ENCODE assay signal across 1 cellular context in the genomic region with DNA sequence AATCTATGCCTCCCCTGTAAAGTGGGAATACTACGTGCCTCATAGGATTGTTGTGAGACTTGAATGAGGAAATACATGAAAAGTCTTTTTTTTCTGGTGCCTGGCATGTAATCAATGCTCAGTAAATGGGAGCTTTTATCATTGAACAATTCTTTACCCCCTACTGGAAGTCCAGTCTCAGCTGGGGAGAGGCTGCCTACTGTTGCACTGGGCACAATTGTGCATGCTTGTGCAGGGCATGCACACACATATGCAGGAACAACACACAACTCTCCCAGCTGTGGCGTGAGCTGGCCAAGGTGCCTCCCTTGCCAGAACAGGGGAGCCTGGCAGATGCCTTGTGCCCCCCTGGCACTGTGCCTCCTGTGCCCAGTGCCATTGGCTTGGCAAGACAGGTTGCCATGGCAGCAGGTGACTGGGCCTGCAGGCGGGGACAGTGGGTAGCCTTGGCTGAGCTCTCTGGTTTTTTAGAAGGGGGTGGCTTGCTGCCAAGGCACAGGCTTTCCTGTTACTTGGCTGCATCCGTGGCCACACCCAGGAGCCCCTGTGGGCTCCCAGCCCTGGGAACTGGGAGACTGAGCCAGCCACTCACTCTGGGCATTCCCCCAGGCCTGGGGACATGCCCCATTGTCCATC.
TF ChIP-seq lines count a peak whose summit lies in the region.

No MANE protein-coding gene starts in this region.

TF ChIP-seq in H1, 55 proteins besides CTCF, POLR2A, EP300 and RAD21:
- TF ChIP-seq PHF8 (conservative IDR thresholded peaks at IDR 0.05; ENCODE audit: low read depth, low read length) (no peak), SIN3A (conservative IDR thresholded peaks at IDR 0.05 in 1 of 2, IDR thresholded peaks at IDR 0.05 in 1 of 2; ENCODE audit: low read depth in 1 of 2, low read length in 2 of 2) (no peak), FOSL1 (IDR thresholded peaks at IDR 0.05; ENCODE audit: insufficient read depth, low read depth, low read length) (no peak), TBP (IDR thresholded peaks at IDR 0.05; ENCODE audit: low read depth, low read length) (no peak), SP4 (IDR thresholded peaks at IDR 0.05; ENCODE audit: low read length) (no peak), CEBPB (IDR thresholded peaks at IDR 0.05; ENCODE audit: low read depth, low read length) (no peak), RXRA (IDR thresholded peaks at IDR 0.05; ENCODE audit: insufficient read depth, low read depth, low read length) (no peak), SRF (IDR thresholded peaks at IDR 0.05; ENCODE audit: low read depth, low read length) (no peak), TAF1 (IDR thresholded peaks at IDR 0.05; ENCODE audit: low read depth, low read length) (no peak), KDM4A (IDR thresholded peaks at IDR 0.05; ENCODE audit: low read depth, low read length, severe bottlenecking) (no peak), CTBP2 (IDR thresholded peaks at IDR 0.05; ENCODE audit: borderline replicate concordance, insufficient read depth, insufficient read length, low read length) (no peak), BRCA1 (IDR thresholded peaks at IDR 0.05; ENCODE audit: low read depth, low read length) (no peak)
- TF ChIP-seq, protein P1, sequence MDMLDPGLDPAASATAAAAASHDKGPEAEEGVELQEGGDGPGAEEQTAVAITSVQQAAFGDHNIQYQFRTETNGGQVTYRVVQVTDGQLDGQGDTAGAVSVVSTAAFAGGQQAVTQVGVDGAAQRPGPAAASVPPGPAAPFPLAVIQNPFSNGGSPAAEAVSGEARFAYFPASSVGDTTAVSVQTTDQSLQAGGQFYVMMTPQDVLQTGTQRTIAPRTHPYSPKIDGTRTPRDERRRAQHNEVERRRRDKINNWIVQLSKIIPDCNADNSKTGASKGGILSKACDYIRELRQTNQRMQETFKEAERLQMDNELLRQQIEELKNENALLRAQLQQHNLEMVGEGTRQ (IDR thresholded peaks at IDR 0.05; ENCODE audit: low read length): no peak
- TF ChIP-seq, protein P2, sequence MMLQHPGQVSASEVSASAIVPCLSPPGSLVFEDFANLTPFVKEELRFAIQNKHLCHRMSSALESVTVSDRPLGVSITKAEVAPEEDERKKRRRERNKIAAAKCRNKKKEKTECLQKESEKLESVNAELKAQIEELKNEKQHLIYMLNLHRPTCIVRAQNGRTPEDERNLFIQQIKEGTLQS (IDR thresholded peaks at IDR 0.05; ENCODE audit: insufficient read depth, low read depth, low read length): no peak
